26 cellular contexts compared by ENCODE assay signal in the genomic region with DNA sequence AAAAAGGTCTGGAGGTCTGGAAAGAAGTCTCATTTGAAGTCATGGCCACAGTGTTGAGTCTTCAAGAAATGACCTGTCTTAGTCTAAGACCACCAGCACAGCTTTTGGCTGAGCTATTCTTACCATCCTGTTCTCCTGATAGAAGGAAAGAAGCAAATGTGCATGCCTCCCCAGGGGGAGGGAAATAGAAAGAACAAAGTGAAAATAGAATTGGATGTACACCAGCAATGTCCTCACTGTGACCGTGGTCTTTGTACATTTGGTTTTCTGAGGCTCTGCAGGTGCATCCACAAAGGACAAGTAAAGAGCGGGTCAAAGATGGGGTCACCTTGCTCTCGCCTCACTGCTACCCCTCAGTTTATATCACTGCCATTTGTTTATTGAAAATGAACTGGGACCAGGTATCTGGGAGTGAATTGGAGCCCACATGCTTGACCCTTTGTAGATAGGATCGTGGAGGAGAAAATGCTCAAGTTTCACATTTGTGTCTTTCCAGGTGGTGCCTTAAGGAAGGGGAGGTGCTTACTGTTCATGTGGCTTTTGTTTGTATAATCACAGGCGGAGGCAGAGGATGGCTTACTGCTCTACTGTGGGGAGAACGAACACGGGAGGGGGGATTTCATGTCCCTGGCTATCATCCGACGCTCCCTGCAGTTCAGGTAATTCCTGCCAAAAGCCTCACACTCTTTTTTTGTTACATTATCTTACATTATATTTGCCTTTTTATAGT.
A peak's percentile ranks its signal among the peaks of the same experiment; 100 is the strongest.
DNase-seq lines count a peak whose midpoint lies in the region; ATAC-seq, FAIRE-seq and TF ChIP-seq lines count a peak whose summit lies in the region.
"Had no signal": no experiment of that assay in that cellular context is flagged by ENCODE, and none has a peak within 500 bp of the region (broad histone marks: within the 10 kb centered on the region; RNA-seq: fewer than 3 reads in every experiment).

No MANE protein-coding gene starts in this region.

- H3K36me3 Mint-ChIP-seq in activated CD8-positive, alpha-beta T cell treated with anti-CD3 and anti-CD28 coated beads for 36 hours (ENCODE audit: low read depth): no peaks in the 10 kb centered on the region
- H3K36me3 Mint-ChIP-seq: CD14-positive monocyte; CD8-positive, alpha-beta memory T cell had no signal

- intact Hi-C loops in activated CD8-positive, alpha-beta T cell treated with anti-CD3 and anti-CD28 coated beads for 36 hours (cut with micrococcal nuclease): no loop called here

- H3K36me3 ChIP-seq in HEK293 (ENCODE audit: control insufficient read depth in 2 of 2, insufficient read depth in 1 of 2, low read length in 2 of 2) (no peaks in the 10 kb centered on the region), H1 (ENCODE audit: control insufficient read depth in 2 of 4, insufficient read depth in 4 of 4, low read length in 3 of 4) (no peaks in the 10 kb centered on the region), WERI-Rb-1 (peaks cover 78% of the 10 kb centered on the region)
- H3K36me3 ChIP-seq: BE2C; BLaER1 treated with 17β-estradiol and CSF1 and Interleukin-3, amounts not matched to agents 10 nM and 100 nM; HAP-1 had no signal

- WGBS in H1 (ENCODE audit: extremely low coverage in 1 of 2, insufficient coverage in 1 of 2, insufficient read length in 1 of 2, insufficient replicate concordance in 2 of 2, low coverage in 1 of 2, low lambda C conversion rate in 2 of 2, missing lambda C conversion rate in 1 of 2), 2 experiments: 83% methylated on average over 9 of the region's 9 CpGs; no CpG with 5 or more reads in 1 of the 2 experiments

- H2BK120ac ChIP-seq in H1 (replicated peaks; ENCODE audit: low read depth, low read length): no peak overlapping the region

- H4K20me1 ChIP-seq in H1 (replicated peaks in 1 of 2; ENCODE audit: control insufficient read depth in 1 of 2, insufficient read depth in 2 of 2, low read length in 2 of 2): no peaks in the 10 kb centered on the region
- H4K20me1 ChIP-seq: BLaER1 treated with 17β-estradiol and CSF1 and Interleukin-3, amounts not matched to agents 10 nM and 100 nM had no signal

- 0 out of 2 replicates have a peak overlapping the region, but pooled peaks have one; percentile 62 for H2AFZ ChIP-seq in H1 (ENCODE audit: low read length)
- H2AFZ ChIP-seq: GM23338 had no signal

- H3K56ac ChIP-seq in H1 (replicated peaks; ENCODE audit: insufficient read length, low read depth, low read length): no peak overlapping the region

- H3K4ac ChIP-seq in H1 (replicated peaks; ENCODE audit: insufficient read length, low read depth, low read length): no peak overlapping the region

- no peak overlapping the region for H2BK5ac ChIP-seq in H1 (ENCODE audit: low read depth, low read length)

- DNase-seq in NCI-H748 (lab: John Stamatoyannopoulos, UW; ENCODE audit: unreplicated experiment) (peak; percentile 40), NCI-H748 treated with DMSO at 0.1 percent for 48 hours (lab: John Stamatoyannopoulos, UW) (no peak), H1 (ENCODE audit: low read depth in 1 of 2, low spot score in 2 of 2) (no peak), WERI-Rb-1 (no peak)
- no peak for DNase-seq in activated CD8-positive, alpha-beta T cell treated with anti-CD3 and anti-CD28 coated beads for 36 hours
- no peak for DNase-seq in activated CD4-positive, CD25-positive, alpha-beta regulatory T cell (lab: John Stamatoyannopoulos, UW)
- DNase-seq: 8988T; ACHN; AML-193; BE2C; CD4-positive, alpha-beta T cell; CD8-positive, alpha-beta memory T cell; DMS 273 treated with DMSO at 0.1 percent for 48 hours; DMS79; EL; GF-D8 had no signal

- no peak for TF ChIP-seq POLR2A in H1 (IDR thresholded peaks at IDR 0.05; ENCODE audit: control extremely low read depth in 1 of 2, low read depth in 2 of 2, low read length in 2 of 2)

- CTCF ChIA-PET in HEK293 (lab: Yijun Ruan, JAX) (interaction anchor here (1.1 to 3.6 kb wide), 3 partner anchors 11 to 26 kb away, joined by 3 to 17 read pairs (median 6); no protein-coding TSS in a partner anchor), H1 (lab: Charles Lee; ENCODE audit: partially characterized antibody) (interaction anchor here (0.6 to 3.7 kb wide), 6 partner anchors 13 to 1176 kb away, joined by 4 to 26 read pairs (median 9); no protein-coding TSS in a partner anchor)
- CTCF ChIA-PET in activated CD8-positive, alpha-beta T cell treated with anti-CD3 and anti-CD28 coated beads for 36 hours (lab: Charles Lee): interaction anchor here (0.7 to 1.8 kb wide), 2 partner anchors 26 to 33 kb away, joined by 3 to 5 read pairs; no protein-coding TSS in a partner anchor

- no peak overlapping the region for H3K4me2 ChIP-seq in H1 (ENCODE audit: insufficient read depth in 1 of 2, low read depth in 2 of 2, low read length in 2 of 2)
- H3K4me2 ChIP-seq: A549; BLaER1 treated with 17β-estradiol and CSF1 and Interleukin-3, amounts not matched to agents 10 nM and 100 nM; GM23338 had no signal

- H3K23ac ChIP-seq in H1 (ENCODE audit: insufficient read length): no peak overlapping the region

- H3K27me3 Mint-ChIP-seq in activated CD8-positive, alpha-beta T cell treated with anti-CD3 and anti-CD28 coated beads for 36 hours: peaks cover 24% of the 10 kb centered on the region

- no peak overlapping the region for H3K18ac ChIP-seq in H1 (ENCODE audit: extremely low read depth, low read length)

- no peaks in the 10 kb centered on the region for H3K9me3 ChIP-seq in HEK293 (ENCODE audit: control insufficient read depth, insufficient read depth, low read depth, low read length)
- no peaks in the 10 kb centered on the region for H3K9me3 ChIP-seq in H1 (ENCODE audit: insufficient read depth in 2 of 2, low read depth in 1 of 2, low read length in 1 of 2)
- no peaks in the 10 kb centered on the region for H3K9me3 ChIP-seq in WERI-Rb-1 (ENCODE audit: severe bottlenecking)
- H3K9me3 ChIP-seq: BE2C, HAP-1 had no signal

- H3K27ac ChIP-seq in HEK293 (ENCODE audit: extremely low read depth, low read depth, low read length) (no peak overlapping the region), H1 (ENCODE audit: low read depth, low read length) (no peak overlapping the region), WERI-Rb-1 (no peak overlapping the region)
- H3K27ac ChIP-seq: A549; BLaER1 treated with 17β-estradiol and CSF1 and Interleukin-3, amounts not matched to agents 10 nM and 100 nM had no signal

- H3K4me3 ChIP-seq in HEK293 (ENCODE audit: low read depth, low read length) (no peak overlapping the region), H1 (ENCODE audit: extremely low read depth in 1 of 4, insufficient read depth in 2 of 4, low read depth in 3 of 4, low read length in 4 of 4) (no peak overlapping the region), WERI-Rb-1 (ENCODE audit: low read depth, low read length) (no peak overlapping the region)
- H3K4me3 ChIP-seq: A549; BLaER1 treated with 17β-estradiol and CSF1 and Interleukin-3, amounts not matched to agents 10 nM and 100 nM; GM23338; HAP-1 had no signal

- no peak for FAIRE-seq in H1 (lab: Jason Lieb, UNC)
- FAIRE-seq: A549, D721Med, GM12891, GM18507, H54 had no signal

- no peaks in the 10 kb centered on the region for H3K27me3 ChIP-seq in H1 (replicated peaks in 1 of 4; ENCODE audit: control insufficient read depth in 3 of 4, extremely low read depth in 1 of 4, insufficient read depth in 3 of 4, low read length in 3 of 4)
- H3K27me3 ChIP-seq in WERI-Rb-1 (ENCODE audit: insufficient read depth, low read depth, severe bottlenecking): no peaks in the 10 kb centered on the region
- H3K27me3 ChIP-seq: BE2C had no signal

- no peaks in the 10 kb centered on the region for H3K9me3 Mint-ChIP-seq in activated CD8-positive, alpha-beta T cell treated with anti-CD3 and anti-CD28 coated beads for 36 hours
- H3K9me3 Mint-ChIP-seq: CD4-positive, alpha-beta T cell; CD8-positive, alpha-beta memory T cell; GM23338 had no signal

- H2BK20ac ChIP-seq in H1 (ENCODE audit: low read length): no peak overlapping the region

- TF ChIP-seq EP300 in H1 (IDR thresholded peaks at IDR 0.05; ENCODE audit: borderline replicate concordance in 1 of 2, low read depth in 2 of 2, low read length in 2 of 2): no peak

- no peak overlapping the region for H3K4me3 Mint-ChIP-seq in activated CD8-positive, alpha-beta T cell treated with anti-CD3 and anti-CD28 coated beads for 36 hours
- H3K4me3 Mint-ChIP-seq: CD14-positive monocyte; CD4-positive, alpha-beta T cell; CD8-positive, alpha-beta memory T cell; GM23338 had no signal

- TF ChIP-seq CTCF in HEK293 (tag by site-specific recombination; IDR thresholded peaks at IDR 0.05) (no peak), H1 (IDR thresholded peaks at IDR 0.05; ENCODE audit: control extremely low read depth in 1 of 3, insufficient read depth in 1 of 3, low read depth in 1 of 3, low read length in 3 of 3) (no peak), WERI-Rb-1 (IDR thresholded peaks at IDR 0.05; ENCODE audit: low read depth, low read length) (no peak)
- TF ChIP-seq CTCF in activated CD8-positive, alpha-beta T cell treated with anti-CD3 and anti-CD28 coated beads for 36 hours (IDR thresholded peaks at IDR 0.05): no peak

- no peak for ATAC-seq in activated CD8-positive, alpha-beta T cell treated with anti-CD3 and anti-CD28 coated beads for 36 hours
- ATAC-seq: A549, GM23338 had no signal

- no peaks in the 10 kb centered on the region for H3K79me1 ChIP-seq in H1 (ENCODE audit: low read depth, low read length)

- H2BK15ac ChIP-seq in H1 (ENCODE audit: low read length): no peak overlapping the region

- H3K9ac ChIP-seq in H1 (replicated peaks in 1 of 4; ENCODE audit: extremely low read depth in 1 of 4, low read depth in 3 of 4, low read length in 3 of 4): no peak overlapping the region
- H3K9ac ChIP-seq: BLaER1 treated with 17β-estradiol and CSF1 and Interleukin-3, amounts not matched to agents 10 nM and 100 nM had no signal

- H3K79me2 ChIP-seq in H1 (ENCODE audit: control insufficient read depth in 1 of 2, insufficient read depth in 2 of 2, low read length in 2 of 2): no peaks in the 10 kb centered on the region

- POLR2A ChIA-PET in HEK293 (lab: Yijun Ruan, JAX): no interaction called here
- POLR2A ChIA-PET in H1 (lab: Charles Lee; ENCODE audit: partially characterized antibody): no interaction called here
- POLR2A ChIA-PET in activated CD8-positive, alpha-beta T cell treated with anti-CD3 and anti-CD28 coated beads for 36 hours (lab: Charles Lee): no interaction called here

- no peak overlapping the region for H3K27ac Mint-ChIP-seq in activated CD8-positive, alpha-beta T cell treated with anti-CD3 and anti-CD28 coated beads for 36 hours
- H3K27ac Mint-ChIP-seq: CD14-positive monocyte; CD4-positive, alpha-beta T cell; CD8-positive, alpha-beta memory T cell; GM23338 had no signal

- H2BK12ac ChIP-seq in H1 (ENCODE audit: low read depth, low read length): no peak overlapping the region; the same call in 1 of the 2 replicates

- no peak overlapping the region for H4K8ac ChIP-seq in H1 (ENCODE audit: extremely low read depth, insufficient read depth, low read length)

- no peaks in the 10 kb centered on the region for H3K4me1 Mint-ChIP-seq in activated CD8-positive, alpha-beta T cell treated with anti-CD3 and anti-CD28 coated beads for 36 hours (ENCODE audit: low read depth)
- H3K4me1 Mint-ChIP-seq: CD14-positive monocyte; CD8-positive, alpha-beta memory T cell had no signal

- H3K4me1 ChIP-seq in HEK293 (ENCODE audit: control insufficient read depth, insufficient read depth, low read length) (no peaks in the 10 kb centered on the region), H1 (replicated peaks in 1 of 4; ENCODE audit: control insufficient read depth in 3 of 4, insufficient read depth in 4 of 4, low read length in 3 of 4) (peaks cover 0 to 2% (median 0%) of the 10 kb centered on the region in 4 experiments; a peak in 1 of 7 replicates)
- H3K4me1 ChIP-seq: A549, BE2C, HAP-1 had no signal

- no peaks in the 10 kb centered on the region for H3K23me2 ChIP-seq in H1 (ENCODE audit: low read depth, low read length)

- no peak overlapping the region for H4K91ac ChIP-seq in H1 (replicated peaks; ENCODE audit: insufficient read length, low read length)

- H2AK5ac ChIP-seq in H1 (ENCODE audit: low read depth, low read length): no peak overlapping the region

- no peak overlapping the region for H3K14ac ChIP-seq in H1 (ENCODE audit: insufficient read length)

- no peak for TF ChIP-seq RAD21 in H1 (IDR thresholded peaks at IDR 0.05 in 1 of 2, conservative IDR thresholded peaks at IDR 0.05 in 1 of 2; ENCODE audit: low read depth in 2 of 2, low read length in 2 of 2)

- no peak overlapping the region for H4K5ac ChIP-seq in H1 (ENCODE audit: insufficient read length, low read depth, low read length)
